ENCODE assay signal across 17 cellular contexts in genomic region chr6:40325791-40326190, GRCh38.
"Had no signal": no experiment of that assay in that cellular context is flagged by ENCODE, and none has a peak within 500 bp of the region (broad histone marks: within the 10 kb centered on the region; RNA-seq: fewer than 3 reads in every experiment).

No MANE protein-coding gene starts in this region.

- H3K36me3 Mint-ChIP-seq: activated CD8-positive, alpha-beta memory T cell treated with anti-CD3 and anti-CD28 coated beads, Interleukin-2, amount 10 ng/mL, durations not matched to agents 7 days and 5 days had no signal

- FAIRE-seq: colon had no signal

- H3K4me3 ChIP-seq: lower lobe of right lung, right atrium auricular region, skin epidermis, transverse colon, vagina had no signal

- H3K27ac ChIP-seq: lower lobe of right lung, right atrium auricular region, skin epidermis, transverse colon, vagina had no signal

- H3K27ac Mint-ChIP-seq: activated CD8-positive, alpha-beta memory T cell treated with anti-CD3 and anti-CD28 coated beads, Interleukin-2, amount 10 ng/mL, durations not matched to agents 7 days and 5 days; activated naive CD8-positive, alpha-beta T cell; nephron progenitor cell; progenitor cell of endocrine pancreas had no signal

- H3K9me3 ChIP-seq: lower lobe of right lung, right atrium auricular region, transverse colon, vagina had no signal

- DNase-seq: activated CD4-positive, alpha-beta T cell treated with anti-CD3 and anti-CD28 coated beads, Interleukin-2, amount 50 U/mL, for 1 hour; activated CD8-positive, alpha-beta memory T cell treated with anti-CD3 and anti-CD28 coated beads, Interleukin-2, amount 10 ng/mL, durations not matched to agents 7 days and 5 days; activated T-cell treated with anti-CD3 and anti-CD28 coated beads, Interleukin-2, amount 50 U/mL, for 1 hour; amniotic stem cell; left cardiac atrium; lower lobe of right lung; nephron progenitor cell; occipital lobe; stimulated activated naive CD8-positive, alpha-beta T cell treated with anti-CD3 and anti-CD28 coated beads, Interleukin-15, Interleukin-2, amounts not matched to agents 100 U/mL and 50 U/mL, for 24 hours had no signal

- H3K27me3 ChIP-seq: right atrium auricular region, vagina had no signal

- H3K4me3 Mint-ChIP-seq: activated CD8-positive, alpha-beta memory T cell treated with anti-CD3 and anti-CD28 coated beads, Interleukin-2, amount 10 ng/mL, durations not matched to agents 7 days and 5 days; activated naive CD8-positive, alpha-beta T cell; nephron progenitor cell had no signal

- ATAC-seq: activated CD8-positive, alpha-beta memory T cell treated with anti-CD3 and anti-CD28 coated beads, Interleukin-2, amount 10 ng/mL, durations not matched to agents 7 days and 5 days; esophagus mucosa; left cardiac atrium; lower lobe of right lung; stimulated activated naive CD8-positive, alpha-beta T cell treated with anti-CD3 and anti-CD28 coated beads, Interleukin-15, Interleukin-2, amounts not matched to agents 100 U/mL and 50 U/mL, for 24 hours had no signal

- H3K4me1 ChIP-seq: lower lobe of right lung, vagina had no signal

- H3K36me3 ChIP-seq: lower lobe of right lung, right atrium auricular region, transverse colon, vagina had no signal

- H3K9me3 Mint-ChIP-seq: nephron progenitor cell had no signal
